In the genomic region with DNA sequence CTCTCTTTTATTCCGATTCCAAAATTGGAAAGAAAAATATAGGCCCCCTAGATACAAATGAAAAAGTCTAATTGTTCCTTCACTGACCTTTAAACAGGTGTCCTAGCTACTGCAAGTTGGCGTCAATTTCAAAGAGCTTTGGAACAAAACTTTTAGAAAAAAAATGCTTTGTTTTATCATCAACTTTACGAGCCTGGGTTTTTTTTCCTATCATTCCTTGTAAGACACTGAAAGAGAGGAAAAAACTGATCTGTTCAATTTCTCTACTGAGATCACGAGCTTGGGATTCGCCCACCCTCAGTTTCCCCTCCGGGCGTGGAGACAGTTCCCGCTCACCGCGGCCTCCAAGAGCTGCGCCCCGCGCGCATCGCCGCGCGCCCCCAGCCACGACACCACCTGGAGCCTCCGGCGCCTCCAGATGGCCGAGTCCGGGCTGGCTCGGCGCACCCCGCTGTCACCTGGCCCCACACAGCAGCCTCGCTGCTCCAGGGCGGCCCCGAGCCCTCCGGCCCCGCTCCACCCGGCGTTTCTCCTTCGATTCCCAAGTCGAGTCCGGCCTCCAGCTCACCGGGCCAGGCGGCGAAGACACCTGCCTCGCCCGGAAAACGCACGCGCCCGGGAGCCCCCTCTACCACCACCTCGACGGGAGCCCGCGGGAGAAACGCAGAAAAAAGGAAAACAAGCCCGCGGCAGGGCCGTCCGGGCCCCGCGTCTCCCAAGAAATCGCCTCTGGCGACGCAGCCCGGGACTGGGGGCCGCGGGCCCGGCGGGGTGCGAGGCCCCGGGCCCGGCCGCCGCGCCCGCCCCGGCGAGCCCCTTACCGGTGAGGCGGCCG, we compare ENCODE assay signal across 1 cellular context.
TF ChIP-seq lines count a peak whose summit lies in the region.

No MANE protein-coding gene starts in this region.

TF ChIP-seq in HepG2, 621 proteins besides CTCF, POLR2A, EP300 and RAD21 (continued from another document and continues in another):
- TF ChIP-seq, protein P1, sequence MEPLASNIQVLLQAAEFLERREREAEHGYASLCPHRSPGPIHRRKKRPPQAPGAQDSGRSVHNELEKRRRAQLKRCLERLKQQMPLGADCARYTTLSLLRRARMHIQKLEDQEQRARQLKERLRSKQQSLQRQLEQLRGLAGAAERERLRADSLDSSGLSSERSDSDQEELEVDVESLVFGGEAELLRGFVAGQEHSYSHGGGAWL (CRISPR knock-in tag; IDR thresholded peaks at IDR 0.05), result peak; percentile 36; the same call in 1 of the 2 replicates
- TF ChIP-seq ARNT2 (CRISPR knock-in tag; IDR thresholded peaks at IDR 0.05; ENCODE audit: low read depth), result no peak; the same call in 1 of the 2 replicates
- TF ChIP-seq MXD4 (CRISPR knock-in tag; IDR thresholded peaks at IDR 0.05), result no peak
- peak; percentile 69 for TF ChIP-seq ZNF883 (CRISPR knock-in tag; IDR thresholded peaks at IDR 0.05; ENCODE audit: not compliant biosample characterization)
- TF ChIP-seq ATM (IDR thresholded peaks at IDR 0.05; ENCODE audit: borderline replicate concordance), result no peak
- TF ChIP-seq HOXA3 (CRISPR knock-in tag; IDR thresholded peaks at IDR 0.05), result peak; percentile 16; the same call in 1 of the 2 replicates
- TF ChIP-seq MIER3 (CRISPR knock-in tag; IDR thresholded peaks at IDR 0.05; ENCODE audit: borderline replicate concordance), result no peak
- no peak for TF ChIP-seq ZNF431 (CRISPR knock-in tag; IDR thresholded peaks at IDR 0.05; ENCODE audit: borderline replicate concordance, low read depth)
- TF ChIP-seq, protein P2, sequence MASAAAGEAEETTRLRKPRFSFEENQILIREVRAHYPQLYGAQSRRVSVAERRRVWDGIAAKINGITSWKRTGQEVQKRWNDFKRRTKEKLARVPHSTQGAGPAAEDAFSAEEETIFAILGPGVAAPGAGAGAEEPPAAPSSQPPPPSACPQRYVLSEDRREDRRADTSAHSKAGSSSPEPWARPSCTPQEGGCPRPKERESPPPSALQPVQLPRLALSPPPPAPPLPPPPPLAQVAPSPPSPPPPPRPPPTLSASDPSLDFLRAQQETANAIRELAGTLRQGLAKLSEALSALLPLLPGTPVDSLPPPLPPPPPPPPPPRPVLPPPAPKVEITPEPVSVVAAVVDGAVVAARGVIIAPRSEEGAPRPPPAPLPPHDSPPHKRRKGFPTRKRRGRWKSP (CRISPR knock-in tag; IDR thresholded peaks at IDR 0.05), result peak; percentile 71; the same call in 1 of the 2 replicates
- TF ChIP-seq, protein P3, sequence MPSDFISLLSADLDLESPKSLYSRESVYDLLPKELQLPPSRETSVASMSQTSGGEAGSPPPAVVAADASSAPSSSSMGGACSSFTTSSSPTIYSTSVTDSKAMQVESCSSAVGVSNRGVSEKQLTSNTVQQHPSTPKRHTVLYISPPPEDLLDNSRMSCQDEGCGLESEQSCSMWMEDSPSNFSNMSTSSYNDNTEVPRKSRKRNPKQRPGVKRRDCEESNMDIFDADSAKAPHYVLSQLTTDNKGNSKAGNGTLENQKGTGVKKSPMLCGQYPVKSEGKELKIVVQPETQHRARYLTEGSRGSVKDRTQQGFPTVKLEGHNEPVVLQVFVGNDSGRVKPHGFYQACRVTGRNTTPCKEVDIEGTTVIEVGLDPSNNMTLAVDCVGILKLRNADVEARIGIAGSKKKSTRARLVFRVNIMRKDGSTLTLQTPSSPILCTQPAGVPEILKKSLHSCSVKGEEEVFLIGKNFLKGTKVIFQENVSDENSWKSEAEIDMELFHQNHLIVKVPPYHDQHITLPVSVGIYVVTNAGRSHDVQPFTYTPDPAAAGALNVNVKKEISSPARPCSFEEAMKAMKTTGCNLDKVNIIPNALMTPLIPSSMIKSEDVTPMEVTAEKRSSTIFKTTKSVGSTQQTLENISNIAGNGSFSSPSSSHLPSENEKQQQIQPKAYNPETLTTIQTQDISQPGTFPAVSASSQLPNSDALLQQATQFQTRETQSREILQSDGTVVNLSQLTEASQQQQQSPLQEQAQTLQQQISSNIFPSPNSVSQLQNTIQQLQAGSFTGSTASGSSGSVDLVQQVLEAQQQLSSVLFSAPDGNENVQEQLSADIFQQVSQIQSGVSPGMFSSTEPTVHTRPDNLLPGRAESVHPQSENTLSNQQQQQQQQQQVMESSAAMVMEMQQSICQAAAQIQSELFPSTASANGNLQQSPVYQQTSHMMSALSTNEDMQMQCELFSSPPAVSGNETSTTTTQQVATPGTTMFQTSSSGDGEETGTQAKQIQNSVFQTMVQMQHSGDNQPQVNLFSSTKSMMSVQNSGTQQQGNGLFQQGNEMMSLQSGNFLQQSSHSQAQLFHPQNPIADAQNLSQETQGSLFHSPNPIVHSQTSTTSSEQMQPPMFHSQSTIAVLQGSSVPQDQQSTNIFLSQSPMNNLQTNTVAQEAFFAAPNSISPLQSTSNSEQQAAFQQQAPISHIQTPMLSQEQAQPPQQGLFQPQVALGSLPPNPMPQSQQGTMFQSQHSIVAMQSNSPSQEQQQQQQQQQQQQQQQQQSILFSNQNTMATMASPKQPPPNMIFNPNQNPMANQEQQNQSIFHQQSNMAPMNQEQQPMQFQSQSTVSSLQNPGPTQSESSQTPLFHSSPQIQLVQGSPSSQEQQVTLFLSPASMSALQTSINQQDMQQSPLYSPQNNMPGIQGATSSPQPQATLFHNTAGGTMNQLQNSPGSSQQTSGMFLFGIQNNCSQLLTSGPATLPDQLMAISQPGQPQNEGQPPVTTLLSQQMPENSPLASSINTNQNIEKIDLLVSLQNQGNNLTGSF (CRISPR knock-in tag; IDR thresholded peaks at IDR 0.05), result peak; percentile 63; the same call in 1 of the 2 replicates
- TF ChIP-seq MTF1 (CRISPR knock-in tag; IDR thresholded peaks at IDR 0.05), result peak; percentile 40
- TF ChIP-seq ZNF337 (CRISPR knock-in tag; IDR thresholded peaks at IDR 0.05; ENCODE audit: borderline replicate concordance, low read depth), result no peak
- TF ChIP-seq ZNF138 (CRISPR knock-in tag; IDR thresholded peaks at IDR 0.05; ENCODE audit: low read depth), result 0 out of 2 replicates have a peak, but pooled peaks have one; percentile 52
- TF ChIP-seq NAIF1 (CRISPR knock-in tag; IDR thresholded peaks at IDR 0.05; ENCODE audit: borderline replicate concordance), result 0 out of 2 replicates have a peak, but pooled peaks have one; percentile 20
- TF ChIP-seq ZNF460 (CRISPR knock-in tag; IDR thresholded peaks at IDR 0.05; ENCODE audit: borderline replicate concordance), result no peak
- TF ChIP-seq ZNF768 (CRISPR knock-in tag; IDR thresholded peaks at IDR 0.05), result peak; percentile 32; the same call in 1 of the 2 replicates
- TF ChIP-seq SNAI1 (CRISPR knock-in tag; IDR thresholded peaks at IDR 0.05; ENCODE audit: borderline replicate concordance), result peak; percentile 70
- TF ChIP-seq, protein P4, sequence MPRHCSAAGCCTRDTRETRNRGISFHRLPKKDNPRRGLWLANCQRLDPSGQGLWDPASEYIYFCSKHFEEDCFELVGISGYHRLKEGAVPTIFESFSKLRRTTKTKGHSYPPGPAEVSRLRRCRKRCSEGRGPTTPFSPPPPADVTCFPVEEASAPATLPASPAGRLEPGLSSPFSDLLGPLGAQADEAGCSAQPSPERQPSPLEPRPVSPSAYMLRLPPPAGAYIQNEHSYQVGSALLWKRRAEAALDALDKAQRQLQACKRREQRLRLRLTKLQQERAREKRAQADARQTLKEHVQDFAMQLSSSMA (CRISPR knock-in tag; IDR thresholded peaks at IDR 0.05), result no peak
- TF ChIP-seq HNF4G (IDR thresholded peaks at IDR 0.05; ENCODE audit: borderline replicate concordance, low read depth, low read length), result no peak
- no peak for TF ChIP-seq HNF4G (CRISPR knock-in tag; IDR thresholded peaks at IDR 0.05; ENCODE audit: borderline replicate concordance, low read depth)
- TF ChIP-seq KDM5A (IDR thresholded peaks at IDR 0.05; ENCODE audit: borderline replicate concordance, low read length), result peak; percentile 53; the same call in 1 of the 2 replicates
- TF ChIP-seq, protein P5, sequence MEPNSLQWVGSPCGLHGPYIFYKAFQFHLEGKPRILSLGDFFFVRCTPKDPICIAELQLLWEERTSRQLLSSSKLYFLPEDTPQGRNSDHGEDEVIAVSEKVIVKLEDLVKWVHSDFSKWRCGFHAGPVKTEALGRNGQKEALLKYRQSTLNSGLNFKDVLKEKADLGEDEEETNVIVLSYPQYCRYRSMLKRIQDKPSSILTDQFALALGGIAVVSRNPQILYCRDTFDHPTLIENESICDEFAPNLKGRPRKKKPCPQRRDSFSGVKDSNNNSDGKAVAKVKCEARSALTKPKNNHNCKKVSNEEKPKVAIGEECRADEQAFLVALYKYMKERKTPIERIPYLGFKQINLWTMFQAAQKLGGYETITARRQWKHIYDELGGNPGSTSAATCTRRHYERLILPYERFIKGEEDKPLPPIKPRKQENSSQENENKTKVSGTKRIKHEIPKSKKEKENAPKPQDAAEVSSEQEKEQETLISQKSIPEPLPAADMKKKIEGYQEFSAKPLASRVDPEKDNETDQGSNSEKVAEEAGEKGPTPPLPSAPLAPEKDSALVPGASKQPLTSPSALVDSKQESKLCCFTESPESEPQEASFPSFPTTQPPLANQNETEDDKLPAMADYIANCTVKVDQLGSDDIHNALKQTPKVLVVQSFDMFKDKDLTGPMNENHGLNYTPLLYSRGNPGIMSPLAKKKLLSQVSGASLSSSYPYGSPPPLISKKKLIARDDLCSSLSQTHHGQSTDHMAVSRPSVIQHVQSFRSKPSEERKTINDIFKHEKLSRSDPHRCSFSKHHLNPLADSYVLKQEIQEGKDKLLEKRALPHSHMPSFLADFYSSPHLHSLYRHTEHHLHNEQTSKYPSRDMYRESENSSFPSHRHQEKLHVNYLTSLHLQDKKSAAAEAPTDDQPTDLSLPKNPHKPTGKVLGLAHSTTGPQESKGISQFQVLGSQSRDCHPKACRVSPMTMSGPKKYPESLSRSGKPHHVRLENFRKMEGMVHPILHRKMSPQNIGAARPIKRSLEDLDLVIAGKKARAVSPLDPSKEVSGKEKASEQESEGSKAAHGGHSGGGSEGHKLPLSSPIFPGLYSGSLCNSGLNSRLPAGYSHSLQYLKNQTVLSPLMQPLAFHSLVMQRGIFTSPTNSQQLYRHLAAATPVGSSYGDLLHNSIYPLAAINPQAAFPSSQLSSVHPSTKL (CRISPR knock-in tag; IDR thresholded peaks at IDR 0.05), result peak; percentile 20; the same call in 1 of the 2 replicates
- TF ChIP-seq, protein P6, sequence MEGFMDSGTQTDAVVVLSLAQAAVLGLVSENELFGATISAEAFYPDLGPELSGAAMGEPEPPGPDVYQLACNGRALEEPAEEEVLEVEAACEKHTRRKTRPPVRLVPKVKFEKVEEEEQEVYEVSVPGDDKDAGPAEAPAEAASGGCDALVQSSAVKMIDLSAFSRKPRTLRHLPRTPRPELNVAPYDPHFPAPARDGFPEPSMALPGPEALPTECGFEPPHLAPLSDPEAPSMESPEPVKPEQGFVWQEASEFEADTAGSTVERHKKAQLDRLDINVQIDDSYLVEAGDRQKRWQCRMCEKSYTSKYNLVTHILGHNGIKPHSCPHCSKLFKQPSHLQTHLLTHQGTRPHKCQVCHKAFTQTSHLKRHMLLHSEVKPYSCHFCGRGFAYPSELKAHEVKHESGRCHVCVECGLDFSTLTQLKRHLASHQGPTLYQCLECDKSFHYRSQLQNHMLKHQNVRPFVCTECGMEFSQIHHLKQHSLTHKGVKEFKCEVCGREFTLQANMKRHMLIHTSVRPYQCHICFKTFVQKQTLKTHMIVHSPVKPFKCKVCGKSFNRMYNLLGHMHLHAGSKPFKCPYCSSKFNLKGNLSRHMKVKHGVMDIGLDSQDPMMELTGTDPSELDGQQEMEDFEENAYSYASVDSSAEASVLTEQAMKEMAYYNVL (CRISPR knock-in tag; IDR thresholded peaks at IDR 0.05; ENCODE audit: borderline replicate concordance), result no peak
- 0 out of 2 replicates have a peak, but pooled peaks have one; percentile 3 for TF ChIP-seq MEIS1 (CRISPR knock-in tag; IDR thresholded peaks at IDR 0.05; ENCODE audit: borderline replicate concordance)
- TF ChIP-seq, protein P7, sequence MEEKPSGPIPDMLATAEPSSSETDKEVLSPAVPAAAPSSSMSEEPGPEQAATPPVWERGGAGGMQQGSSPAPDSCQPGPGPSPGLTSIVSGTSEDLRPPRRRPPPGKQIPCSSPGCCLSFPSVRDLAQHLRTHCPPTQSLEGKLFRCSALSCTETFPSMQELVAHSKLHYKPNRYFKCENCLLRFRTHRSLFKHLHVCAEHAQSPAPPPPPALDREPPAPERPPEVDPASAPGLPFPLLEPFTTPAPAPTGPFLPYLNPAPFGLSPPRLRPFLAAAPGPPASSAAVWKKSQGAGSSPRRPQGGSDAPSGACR (CRISPR knock-in tag; IDR thresholded peaks at IDR 0.05), result peak; percentile 23; the same call in 1 of the 2 replicates
- TF ChIP-seq HNRNPK (IDR thresholded peaks at IDR 0.05; ENCODE audit: low read depth, low read length, poor library complexity, severe bottlenecking), result peak; percentile 25
- no peak for TF ChIP-seq PHF20 (CRISPR knock-in tag; IDR thresholded peaks at IDR 0.05)
- no peak for TF ChIP-seq ZNF7 (CRISPR knock-in tag; IDR thresholded peaks at IDR 0.05)
- TF ChIP-seq ELF4 (CRISPR knock-in tag; IDR thresholded peaks at IDR 0.05; ENCODE audit: borderline replicate concordance), result peak; percentile 50; the same call in 1 of the 2 replicates
- no peak for TF ChIP-seq AHR (CRISPR knock-in tag; IDR thresholded peaks at IDR 0.05)
- peak; percentile 66; the same call in 1 of the 2 replicates for TF ChIP-seq ZNF678 (CRISPR knock-in tag; IDR thresholded peaks at IDR 0.05)
- TF ChIP-seq, protein P8, sequence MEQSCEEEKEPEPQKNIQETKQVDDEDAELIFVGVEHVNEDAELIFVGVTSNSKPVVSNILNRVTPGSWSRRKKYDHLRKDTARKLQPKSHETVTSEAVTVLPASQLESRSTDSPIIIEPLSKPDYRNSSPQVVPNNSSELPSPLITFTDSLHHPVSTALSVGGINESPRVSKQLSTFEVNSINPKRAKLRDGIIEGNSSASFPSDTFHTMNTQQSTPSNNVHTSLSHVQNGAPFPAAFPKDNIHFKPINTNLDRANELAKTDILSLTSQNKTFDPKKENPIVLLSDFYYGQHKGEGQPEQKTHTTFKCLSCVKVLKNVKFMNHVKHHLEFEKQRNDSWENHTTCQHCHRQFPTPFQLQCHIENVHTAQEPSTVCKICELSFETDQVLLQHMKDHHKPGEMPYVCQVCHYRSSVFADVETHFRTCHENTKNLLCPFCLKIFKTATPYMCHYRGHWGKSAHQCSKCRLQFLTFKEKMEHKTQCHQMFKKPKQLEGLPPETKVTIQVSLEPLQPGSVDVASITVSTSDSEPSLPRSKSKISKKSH (CRISPR knock-in tag; IDR thresholded peaks at IDR 0.05; ENCODE audit: borderline replicate concordance), result 0 out of 2 replicates have a peak, but pooled peaks have one; percentile 24
- TF ChIP-seq KLF15 (CRISPR knock-in tag; IDR thresholded peaks at IDR 0.05; ENCODE audit: borderline replicate concordance), result no peak
- TF ChIP-seq HDAC1 (CRISPR knock-in tag; IDR thresholded peaks at IDR 0.05), result no peak
- peak; percentile 42; the same call in 1 of the 3 replicates for TF ChIP-seq MXI1 (IDR thresholded peaks at IDR 0.05; ENCODE audit: borderline replicate concordance, low read depth, low read length)
- TF ChIP-seq KDM6A (CRISPR knock-in tag; IDR thresholded peaks at IDR 0.05; ENCODE audit: low read depth), result no peak
- TF ChIP-seq ZNF616 (CRISPR knock-in tag; IDR thresholded peaks at IDR 0.05; ENCODE audit: low read depth), result no peak; the same call in 1 of the 2 replicates
- no peak for TF ChIP-seq RCOR2 (CRISPR knock-in tag; IDR thresholded peaks at IDR 0.05)
- TF ChIP-seq ARNTL (CRISPR knock-in tag; IDR thresholded peaks at IDR 0.05), result 0 out of 2 replicates have a peak, but pooled peaks have one; percentile 54
- TF ChIP-seq NR2F1 (CRISPR knock-in tag; IDR thresholded peaks at IDR 0.05), result no peak
- no peak for TF ChIP-seq CHD2 (IDR thresholded peaks at IDR 0.05; ENCODE audit: low read depth, low read length)
